Comparison of ENCODE assay signal across 21 cellular contexts in genomic region chr7:103314849-103315248, GRCh38. TPM values are rescaled to one million over a fixed set of nuclear protein-coding genes. Genes with fewer than 3 reads are reported as not detected.
DNase-seq lines count a peak whose midpoint lies in the region; ATAC-seq, FAIRE-seq and TF ChIP-seq lines count a peak whose summit lies in the region.
"Had no signal": no experiment of that assay in that cellular context is flagged by ENCODE, and none has a peak within 500 bp of the region (broad histone marks: within the 10 kb centered on the region; RNA-seq: fewer than 3 reads in every experiment).

No MANE protein-coding gene starts in this region.

- POLR2A ChIA-PET in activated CD4-positive, alpha-beta T cell treated with anti-CD3 and anti-CD28 coated beads for 36 hours (lab: Charles Lee), result no interaction called here

- no peak for TF ChIP-seq CTCF in natural killer cell (IDR thresholded peaks at IDR 0.05)
- no peak for TF ChIP-seq CTCF in astrocyte (IDR thresholded peaks at IDR 0.05; ENCODE audit: insufficient read depth, low read depth, low read length)
- TF ChIP-seq CTCF in esophagus squamous epithelium (IDR thresholded peaks at IDR 0.05), result no peak

- no peak overlapping the region for H3K4me3 Mint-ChIP-seq in activated CD4-positive, alpha-beta T cell treated with anti-CD3 and anti-CD28 coated beads for 36 hours
- no peak overlapping the region for H3K4me3 Mint-ChIP-seq in natural killer cell
- no peak overlapping the region for H3K4me3 Mint-ChIP-seq in natural killer cell treated with Interleukin-12 subunit alpha and Interleukin-12 subunit beta and Interleukin-15 and Interleukin-18, amount 100 ng/mL, for 72 hours
- no peak overlapping the region for H3K4me3 Mint-ChIP-seq in astrocyte (ENCODE audit: unreplicated experiment)
- H3K4me3 Mint-ChIP-seq in stimulated activated naive B cell treated with anti-CD40 and anti-IgM and Interleukin-4, amounts not matched to agents 10 μg/mL and 1 μg/mL and 100 μg/mL, for 72 hours, result no peak overlapping the region
- H3K4me3 Mint-ChIP-seq: CD14-positive monocyte, GM23338, IgD-negative memory B cell had no signal

- no peak overlapping the region for H3K9ac ChIP-seq in astrocyte (ENCODE audit: low read length)

- H2AFZ ChIP-seq in astrocyte (ENCODE audit: low read depth, low read length), result no peak overlapping the region
- H2AFZ ChIP-seq: GM23338 had no signal

- peak; percentile 51 for ATAC-seq in activated CD4-positive, alpha-beta T cell treated with anti-CD3 and anti-CD28 coated beads for 36 hours
- ATAC-seq in natural killer cell, result no peak
- ATAC-seq in natural killer cell treated with Interleukin-12 subunit alpha and Interleukin-12 subunit beta and Interleukin-15 and Interleukin-18, amount 100 ng/mL, for 72 hours, result no peak
- peak in 1 of 2 donors; percentile 19 for ATAC-seq in stimulated activated naive B cell treated with anti-CD40 and anti-IgM and Interleukin-4, amounts not matched to agents 10 μg/mL and 1 μg/mL and 100 μg/mL, for 72 hours (replicated peaks)
- ATAC-seq: GM23338 had no signal

- H3K27ac ChIP-seq in astrocyte (ENCODE audit: low read depth, low read length) (no peak overlapping the region), esophagus squamous epithelium (no peak overlapping the region)

- H3K4me3 ChIP-seq in astrocyte (ENCODE audit: insufficient read depth, low read depth, low read length) (no peak overlapping the region), esophagus squamous epithelium (no peak overlapping the region)
- H3K4me3 ChIP-seq: GM23338 had no signal

- WGBS in esophagus squamous epithelium, 2 donors, result 77 to 81% methylated on average over 2 of the region's 2 CpGs

- CTCF ChIA-PET in activated CD4-positive, alpha-beta T cell treated with anti-CD3 and anti-CD28 coated beads for 36 hours (lab: Charles Lee), result interaction anchor here (0.7 to 2.6 kb wide), 5 partner anchors 9 to 29 kb away, joined by 3 to 7 read pairs (median 3); no protein-coding TSS in a partner anchor

- no peaks in the 10 kb centered on the region for H3K4me1 ChIP-seq in astrocyte (ENCODE audit: insufficient read depth, low read length)
- no peaks in the 10 kb centered on the region for H3K4me1 ChIP-seq in esophagus squamous epithelium
- H3K4me1 ChIP-seq: Caco-2 had no signal

- peaks cover 69% of the 10 kb centered on the region for H3K36me3 Mint-ChIP-seq in activated CD4-positive, alpha-beta T cell treated with anti-CD3 and anti-CD28 coated beads for 36 hours (ENCODE audit: low read depth)
- H3K36me3 Mint-ChIP-seq in natural killer cell (peaks cover 24% of the 10 kb centered on the region), astrocyte (ENCODE audit: low read depth, unreplicated experiment) (peaks cover 7% of the 10 kb centered on the region)
- peaks cover 42% of the 10 kb centered on the region for H3K36me3 Mint-ChIP-seq in natural killer cell treated with Interleukin-12 subunit alpha and Interleukin-12 subunit beta and Interleukin-15 and Interleukin-18, amount 100 ng/mL, for 72 hours
- H3K36me3 Mint-ChIP-seq in stimulated activated naive B cell treated with anti-CD40 and anti-IgM and Interleukin-4, amounts not matched to agents 10 μg/mL and 1 μg/mL and 100 μg/mL, for 72 hours, result peaks cover 26 to 49% of the 10 kb centered on the region in 2 donors

- TF ChIP-seq POLR2A in esophagus squamous epithelium (IDR thresholded peaks at IDR 0.05), result no peak

- peak; percentile 29 for FAIRE-seq in astrocyte (lab: Jason Lieb, UNC)

- no peaks in the 10 kb centered on the region for H3K27me3 ChIP-seq in astrocyte (ENCODE audit: insufficient read depth, low read length)
- no peaks in the 10 kb centered on the region for H3K27me3 ChIP-seq in esophagus squamous epithelium

- no peaks in the 10 kb centered on the region for H3K9me3 Mint-ChIP-seq in activated CD4-positive, alpha-beta T cell treated with anti-CD3 and anti-CD28 coated beads for 36 hours (ENCODE audit: low read depth)
- H3K9me3 Mint-ChIP-seq in natural killer cell (no peaks in the 10 kb centered on the region), astrocyte (ENCODE audit: unreplicated experiment) (no peaks in the 10 kb centered on the region)
- H3K9me3 Mint-ChIP-seq in natural killer cell treated with Interleukin-12 subunit alpha and Interleukin-12 subunit beta and Interleukin-15 and Interleukin-18, amount 100 ng/mL, for 72 hours, result no peaks in the 10 kb centered on the region
- no peaks in the 10 kb centered on the region for H3K9me3 Mint-ChIP-seq in stimulated activated naive B cell treated with anti-CD40 and anti-IgM and Interleukin-4, amounts not matched to agents 10 μg/mL and 1 μg/mL and 100 μg/mL, for 72 hours
- H3K9me3 Mint-ChIP-seq: CD14-positive monocyte, GM23338, IgD-negative memory B cell had no signal

- peak overlapping the region; percentile 51 for H3K27ac Mint-ChIP-seq in activated CD4-positive, alpha-beta T cell treated with anti-CD3 and anti-CD28 coated beads for 36 hours
- peak overlapping the region; percentile 20 to 29 for H3K27ac Mint-ChIP-seq in natural killer cell
- H3K27ac Mint-ChIP-seq in natural killer cell treated with Interleukin-12 subunit alpha and Interleukin-12 subunit beta and Interleukin-15 and Interleukin-18, amount 100 ng/mL, for 72 hours, result no peak overlapping the region
- no peak overlapping the region for H3K27ac Mint-ChIP-seq in astrocyte (ENCODE audit: unreplicated experiment)
- peak overlapping the region; percentile 17 for H3K27ac Mint-ChIP-seq in stimulated activated naive B cell treated with anti-CD40 and anti-IgM and Interleukin-4, amounts not matched to agents 10 μg/mL and 1 μg/mL and 100 μg/mL, for 72 hours

- DNase-seq in activated CD4-positive, alpha-beta T cell treated with anti-CD3 and anti-CD28 coated beads for 36 hours, result no peak
- no peak for DNase-seq in activated CD4-positive, alpha-beta T cell treated with anti-CD3 and anti-CD28 coated beads for 48 hours
- DNase-seq in natural killer cell (no peak), astrocyte (ENCODE audit: low read depth) (no peak), esophagus squamous epithelium (lab: John Stamatoyannopoulos, UW) (no peak), T1000 (lab: John Stamatoyannopoulos, UW) (no peak)
- DNase-seq in natural killer cell treated with Interleukin-12 subunit alpha and Interleukin-12 subunit beta and Interleukin-15 and Interleukin-18, amount 100 ng/mL, for 72 hours (ENCODE audit: low spot score), result no peak
- no peak for DNase-seq in stimulated activated naive B cell treated with anti-CD40 and anti-IgM and Interleukin-4, amounts not matched to agents 10 μg/mL and 1 μg/mL and 100 μg/mL, for 72 hours
- DNase-seq: 8988T, Caco-2, GDM1, HCEC 1CT, MM.1S, NCI-H1105, NCI-H1694, NCI-H2081 treated with DMSO at 0.1 percent for 48 hours, NCI-H446 treated with DMSO at 0.1 percent for 48 hours, SHP77 had no signal

- H3K27me3 Mint-ChIP-seq in activated CD4-positive, alpha-beta T cell treated with anti-CD3 and anti-CD28 coated beads for 36 hours, result no peaks in the 10 kb centered on the region
- H3K27me3 Mint-ChIP-seq in natural killer cell (ENCODE audit: low read depth in 2 of 2) (no peaks in the 10 kb centered on the region), astrocyte (ENCODE audit: low read depth, unreplicated experiment) (no peaks in the 10 kb centered on the region)
- H3K27me3 Mint-ChIP-seq in natural killer cell treated with Interleukin-12 subunit alpha and Interleukin-12 subunit beta and Interleukin-15 and Interleukin-18, amount 100 ng/mL, for 72 hours, result no peaks in the 10 kb centered on the region
- H3K27me3 Mint-ChIP-seq in stimulated activated naive B cell treated with anti-CD40 and anti-IgM and Interleukin-4, amounts not matched to agents 10 μg/mL and 1 μg/mL and 100 μg/mL, for 72 hours, result no peaks in the 10 kb centered on the region
- H3K27me3 Mint-ChIP-seq: IgD-negative memory B cell had no signal

- H3K36me3 ChIP-seq in astrocyte (ENCODE audit: insufficient read depth, low read length) (peaks cover 85% of the 10 kb centered on the region), esophagus squamous epithelium (peaks cover 18 to 100% (median 54%) of the 10 kb centered on the region in 3 donors)

- H4K20me1 ChIP-seq in astrocyte (ENCODE audit: insufficient read depth, low read length), result no peaks in the 10 kb centered on the region

- no peaks in the 10 kb centered on the region for H3K79me2 ChIP-seq in astrocyte (ENCODE audit: insufficient read depth, low read length)

- intact Hi-C loops in activated CD4-positive, alpha-beta T cell treated with anti-CD3 and anti-CD28 coated beads for 36 hours (cut with DNase I, micrococcal nuclease), result no loop called here
- intact Hi-C loops in natural killer cell (cut with micrococcal nuclease) (no loop called here), esophagus squamous epithelium (cut with DNase I) (no loop called here)

- peaks cover 7% of the 10 kb centered on the region for H3K4me1 Mint-ChIP-seq in activated CD4-positive, alpha-beta T cell treated with anti-CD3 and anti-CD28 coated beads for 36 hours
- H3K4me1 Mint-ChIP-seq in natural killer cell, result peaks cover 5 to 9% of the 10 kb centered on the region in 2 donors
- no peaks in the 10 kb centered on the region for H3K4me1 Mint-ChIP-seq in natural killer cell treated with Interleukin-12 subunit alpha and Interleukin-12 subunit beta and Interleukin-15 and Interleukin-18, amount 100 ng/mL, for 72 hours (ENCODE audit: low read depth in 2 of 2)
- no peaks in the 10 kb centered on the region for H3K4me1 Mint-ChIP-seq in astrocyte (ENCODE audit: low read depth, unreplicated experiment)
- peaks cover 13 to 17% of the 10 kb centered on the region in 2 donors for H3K4me1 Mint-ChIP-seq in stimulated activated naive B cell treated with anti-CD40 and anti-IgM and Interleukin-4, amounts not matched to agents 10 μg/mL and 1 μg/mL and 100 μg/mL, for 72 hours
- H3K4me1 Mint-ChIP-seq: GM23338 had no signal

- no peaks in the 10 kb centered on the region for H3K9me3 ChIP-seq in astrocyte (ENCODE audit: insufficient read depth, low read depth, low read length)
- H3K9me3 ChIP-seq in esophagus squamous epithelium, result no peaks in the 10 kb centered on the region
- H3K9me3 ChIP-seq: Caco-2 had no signal

- no peak overlapping the region for H3K4me2 ChIP-seq in astrocyte (ENCODE audit: low read length)
- H3K4me2 ChIP-seq: GM23338 had no signal

RNA-seq across cellular contexts. Expression of gene PMPCB, which starts 17.6 kb away (rescaled TPM):
- 10 to 100 TPM; 70.7 to 86.9 TPM for total RNA-seq in activated CD4-positive, alpha-beta T cell treated with anti-CD3 and anti-CD28 coated beads for 36 hours
- 10 to 100 TPM; 65.4 to 77.9 (median 75.9) TPM for total RNA-seq in natural killer cell
- 10 to 100 TPM; 55.6 to 62.9 TPM for total RNA-seq in natural killer cell treated with Interleukin-12 subunit alpha and Interleukin-12 subunit beta and Interleukin-15 and Interleukin-18, amount 100 ng/mL, for 72 hours
- total RNA-seq in astrocyte, result 44.9 and 47.6 TPM in 2 replicates
- 10 to 100 TPM; 34.7 to 65.0 (median 46.3) TPM for total RNA-seq in esophagus squamous epithelium

RNA-seq across cellular contexts. Expression of gene DNAJC2, which starts 29.7 kb away (rescaled TPM):
- total RNA-seq in activated CD4-positive, alpha-beta T cell treated with anti-CD3 and anti-CD28 coated beads for 36 hours, result 10 to 100 TPM; 50.0 to 56.2 TPM
- total RNA-seq in natural killer cell, result 10 to 100 TPM; 56.8 to 74.2 (median 59.9) TPM
- total RNA-seq in natural killer cell treated with Interleukin-12 subunit alpha and Interleukin-12 subunit beta and Interleukin-15 and Interleukin-18, amount 100 ng/mL, for 72 hours, result 10 to 100 TPM; 34.4 to 68.4 TPM
- total RNA-seq in astrocyte, result 33.9 and 40.0 TPM in 2 replicates
- 10 to 100 TPM; 10.9 to 26.1 (median 17.7) TPM for total RNA-seq in esophagus squamous epithelium

RNA-seq across cellular contexts. Expression of gene PSMC2, which starts 32.6 kb away (rescaled TPM):
- total RNA-seq in activated CD4-positive, alpha-beta T cell treated with anti-CD3 and anti-CD28 coated beads for 36 hours, result 100 to 1,000 TPM; 145 to 161 TPM
- 10 to 100 TPM; 82.1 to 93.9 (median 88.1) TPM for total RNA-seq in natural killer cell
- 100 to 1,000 TPM; 139 to 188 TPM for total RNA-seq in natural killer cell treated with Interleukin-12 subunit alpha and Interleukin-12 subunit beta and Interleukin-15 and Interleukin-18, amount 100 ng/mL, for 72 hours
- total RNA-seq in astrocyte, result 144 and 146 TPM in 2 replicates
- total RNA-seq in esophagus squamous epithelium, result 100 to 1,000 TPM in 3 of 4 donors, 10 to 100 TPM in 1; 65.9 to 128 (median 105) TPM

Comparison
In these comparisons a context has a peak if more than half of its experiments do, and no peak if none do; other contexts are left out.
1. H3K27ac Mint-ChIP-seq: peak in activated CD4-positive, alpha-beta T cell treated with anti-CD3 and anti-CD28 coated beads for 36 hours (single experiment), natural killer cell (2 of 2) and stimulated activated naive B cell treated with anti-CD40 and anti-IgM and Interleukin-4, amounts not matched to agents 10 μg/mL and 1 μg/mL and 100 μg/mL, for 72 hours (single experiment); none in natural killer cell treated with Interleukin-12 subunit alpha and Interleukin-12 subunit beta and Interleukin-15 and Interleukin-18, amount 100 ng/mL, for 72 hours (0 of 2) and astrocyte (single experiment).